In the genomic region with DNA sequence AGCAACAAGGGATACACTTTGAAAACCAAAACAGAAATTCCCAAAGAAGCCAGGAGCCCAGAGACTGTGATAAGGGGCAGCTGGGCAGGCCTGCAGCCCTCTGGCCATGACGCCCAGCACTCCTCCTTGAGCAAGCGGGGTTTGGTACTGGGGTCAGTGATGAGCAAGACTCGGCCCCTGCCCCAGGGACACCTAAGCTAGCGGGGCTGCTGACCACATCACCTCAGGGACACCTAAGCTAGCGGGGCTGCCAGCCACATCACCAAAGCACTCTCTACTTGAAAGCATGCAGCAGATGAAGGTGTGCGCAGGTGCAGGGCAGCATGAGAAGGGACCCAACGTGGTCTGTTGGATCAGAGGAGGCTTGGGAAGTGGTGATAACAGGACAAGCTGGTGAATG, we compare ENCODE assay signal across 16 cellular contexts.
DNase-seq lines count a peak whose midpoint lies in the region; ATAC-seq and TF ChIP-seq lines count a peak whose summit lies in the region.
"Had no signal": no experiment of that assay in that cellular context is flagged by ENCODE, and none has a peak within 500 bp of the region (broad histone marks: within the 10 kb centered on the region; RNA-seq: fewer than 3 reads in every experiment).

No MANE protein-coding gene starts in this region.

- peak; percentile 58 for DNase-seq in Right ventricle myocardium inferior (ENCODE audit: missing footprints)
- no peak for DNase-seq in right cardiac atrium
- peak; percentile 33 for DNase-seq in islet precursor cell
- DNase-seq in neuronal stem cell (ENCODE audit: low spot score), result no peak
- DNase-seq in suprapubic skin (ENCODE audit: low spot score in 2 of 2), result peak; percentile 29 to 69
- DNase-seq in kidney tubule cell (ENCODE audit: low spot score), result no peak
- no peak for DNase-seq in uterus
- no peak for DNase-seq in gastrocnemius medialis
- DNase-seq: 8988T; CD4-positive, alpha-beta memory T cell; DMS153; DMS79 treated with DMSO at 0.1 percent for 48 hours; EL; GOT3 had no signal

- H4K8ac ChIP-seq in neuronal stem cell (ENCODE audit: low read depth, low read length), result no peak overlapping the region

- ATAC-seq in Right ventricle myocardium inferior (no peak), right cardiac atrium (no peak), gastrocnemius medialis (no peak)

- peak overlapping the region; percentile 73 for H2BK12ac ChIP-seq in neuronal stem cell (ENCODE audit: low read length)

- H3K9me3 ChIP-seq in right cardiac atrium (ENCODE audit: control insufficient read depth, low read length) (peaks cover 2% of the 10 kb centered on the region), neuronal stem cell (replicated peaks in 1 of 2; ENCODE audit: control insufficient read depth in 2 of 2, insufficient read depth in 1 of 2, low read depth in 1 of 2, low read length in 2 of 2) (no peaks in the 10 kb centered on the region), suprapubic skin (no peaks in the 10 kb centered on the region), uterus (no peaks in the 10 kb centered on the region), gastrocnemius medialis (peaks cover 0 to 3% (median 0%) of the 10 kb centered on the region in 3 donors)
- H3K9me3 ChIP-seq: HAP-1 had no signal

- no peak overlapping the region for H3K9ac ChIP-seq in neuronal stem cell (ENCODE audit: low read depth, low read length, poor library complexity)

- H3K79me1 ChIP-seq in neuronal stem cell (ENCODE audit: low read depth, low read length), result peaks cover 1% of the 10 kb centered on the region

- H3K27me3 ChIP-seq in right cardiac atrium (ENCODE audit: control insufficient read depth, insufficient read depth) (no peaks in the 10 kb centered on the region), neuronal stem cell (ENCODE audit: control insufficient read depth in 3 of 3, insufficient read depth in 3 of 3, low read depth in 1 of 3, low read length in 3 of 3) (no peaks in the 10 kb centered on the region), suprapubic skin (peaks cover 15% of the 10 kb centered on the region), uterus (no peaks in the 10 kb centered on the region), gastrocnemius medialis (peaks cover 0 to 6% (median 0%) of the 10 kb centered on the region in 3 donors)

- TF ChIP-seq CTCF in suprapubic skin (IDR thresholded peaks at IDR 0.05) (no peak), uterus (IDR thresholded peaks at IDR 0.05) (no peak), gastrocnemius medialis (IDR thresholded peaks at IDR 0.05 in 4 of 5, conservative IDR thresholded peaks at IDR 0.05 in 1 of 5) (no peak)

- no peak overlapping the region for H3K14ac ChIP-seq in neuronal stem cell (ENCODE audit: low read length)

- WGBS in right cardiac atrium, result 77% methylated on average over 7 of the region's 7 CpGs
- no CpG with 5 or more reads among the region's 7 CpGs for WGBS in neuronal stem cell (ENCODE audit: extremely low coverage in 2 of 2, insufficient read length in 2 of 2, insufficient replicate concordance in 1 of 2), 2 donors
- WGBS in suprapubic skin, result 86% methylated on average over 6 of the region's 7 CpGs

- no peak for TF ChIP-seq EP300 in suprapubic skin (IDR thresholded peaks at IDR 0.05)

- H3K4me1 ChIP-seq in right cardiac atrium (ENCODE audit: control insufficient read depth, insufficient read depth, low read length) (no peaks in the 10 kb centered on the region), neuronal stem cell (ENCODE audit: control insufficient read depth in 2 of 2, insufficient read depth in 1 of 2, low read depth in 1 of 2, low read length in 2 of 2) (no peaks in the 10 kb centered on the region), suprapubic skin (no peaks in the 10 kb centered on the region), uterus (no peaks in the 10 kb centered on the region), gastrocnemius medialis (no peaks in the 10 kb centered on the region)
- H3K4me1 ChIP-seq: HAP-1 had no signal

- no peak overlapping the region for H2AFZ ChIP-seq in neuronal stem cell (ENCODE audit: low read length)

- H3K36me3 ChIP-seq in neuronal stem cell (replicated peaks in 1 of 2; ENCODE audit: control insufficient read depth in 2 of 2, insufficient read depth in 2 of 2, low read length in 2 of 2) (no peaks in the 10 kb centered on the region), suprapubic skin (no peaks in the 10 kb centered on the region), uterus (no peaks in the 10 kb centered on the region), gastrocnemius medialis (no peaks in the 10 kb centered on the region)
- H3K36me3 ChIP-seq: HAP-1 had no signal

- H3K4me3 ChIP-seq in right cardiac atrium (ENCODE audit: low read length) (no peak overlapping the region), neuronal stem cell (ENCODE audit: low read length in 2 of 2) (peak overlapping the region in 1 of 2 donors; percentile 67), suprapubic skin (no peak overlapping the region), uterus (no peak overlapping the region), gastrocnemius medialis (no peak overlapping the region)
- H3K4me3 ChIP-seq: HAP-1 had no signal

- no peak overlapping the region for H4K91ac ChIP-seq in neuronal stem cell (ENCODE audit: low read depth, low read length, poor library complexity)

- TF ChIP-seq POLR2A in suprapubic skin (IDR thresholded peaks at IDR 0.05) (no peak), uterus (IDR thresholded peaks at IDR 0.05) (no peak), gastrocnemius medialis (IDR thresholded peaks at IDR 0.05) (no peak)

- in situ Hi-C loops in gastrocnemius medialis (cut with MboI; ENCODE audit: low sequenced_read_pairs in 4 of 4), result no loop called here

- intact Hi-C loops in Right ventricle myocardium inferior (cut with DNase I) (no loop called here), right cardiac atrium (cut with DNase I) (loop anchor here in 1 of 4 donors (10.0 kb wide), 1 partner anchor 338 kb away; no protein-coding TSS in a partner anchor), uterus (cut with DNase I; ENCODE audit: low total_unique reads) (no loop called here), gastrocnemius medialis (cut with DNase I; ENCODE audit: low total_unique reads) (no loop called here)

- no peak overlapping the region for H3K23ac ChIP-seq in neuronal stem cell (ENCODE audit: low read depth, low read length, poor library complexity)

- H2AK5ac ChIP-seq in neuronal stem cell (ENCODE audit: low read depth, low read length), result no peak overlapping the region

- H2BK5ac ChIP-seq in neuronal stem cell (ENCODE audit: low read length), result no peak overlapping the region

- no peak overlapping the region for H2BK15ac ChIP-seq in neuronal stem cell (ENCODE audit: low read length)

- no peak overlapping the region for H3K4ac ChIP-seq in neuronal stem cell (ENCODE audit: low read length)

- H3K27ac ChIP-seq in right cardiac atrium (ENCODE audit: low read length) (no peak overlapping the region), neuronal stem cell (replicated peaks; ENCODE audit: low read length) (no peak overlapping the region), suprapubic skin (no peak overlapping the region), uterus (no peak overlapping the region), gastrocnemius medialis (no peak overlapping the region)
- H3K27ac ChIP-seq: C4-2B had no signal

- H3K18ac ChIP-seq in neuronal stem cell (ENCODE audit: low read length), result peak overlapping the region; percentile 57

- H3K4me2 ChIP-seq in neuronal stem cell (ENCODE audit: insufficient read depth, low read length, poor library complexity, severe bottlenecking), result no peak overlapping the region

- H2BK120ac ChIP-seq in neuronal stem cell (ENCODE audit: low read depth, low read length), result no peak overlapping the region

Comparison
In these comparisons a context has a peak if more than half of its experiments do, and no peak if none do; other contexts are left out.
1. DNase-seq: peak in Right ventricle myocardium inferior (single experiment), islet precursor cell (single experiment) and suprapubic skin (2 of 2); none in right cardiac atrium (0 of 3), neuronal stem cell (single experiment), kidney tubule cell (single experiment), uterus (0 of 2) and gastrocnemius medialis (0 of 2).